ENCODE assay signal across 10 cellular contexts in the genomic region with DNA sequence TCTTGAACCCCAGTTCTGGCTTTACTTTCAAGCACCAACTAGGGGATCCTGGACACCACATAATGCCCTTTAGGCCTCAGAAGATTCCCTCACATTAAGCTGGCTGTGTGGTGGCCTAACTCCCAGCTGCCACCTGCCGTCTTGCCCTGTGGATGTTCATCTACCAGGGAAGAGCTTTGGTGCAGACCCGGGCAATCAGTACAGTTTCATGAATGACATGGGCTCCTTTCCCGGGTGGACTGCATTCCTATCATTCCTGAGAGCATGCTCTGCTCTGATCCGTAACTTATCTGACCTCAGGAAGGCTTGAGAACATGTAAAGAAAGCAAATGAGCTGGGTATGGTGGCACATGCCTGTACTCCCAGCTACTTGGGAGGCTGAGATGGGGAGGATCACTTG. TPM values are rescaled to one million over a fixed set of nuclear protein-coding genes. Genes with fewer than 3 reads are reported as not detected.
DNase-seq lines count a peak whose midpoint lies in the region; ATAC-seq, FAIRE-seq and TF ChIP-seq lines count a peak whose summit lies in the region.
"Had no signal": no experiment of that assay in that cellular context is flagged by ENCODE, and none has a peak within 500 bp of the region (broad histone marks: within the 10 kb centered on the region; RNA-seq: fewer than 3 reads in every experiment).

No MANE protein-coding gene starts in this region.

- peaks cover 1% of the 10 kb centered on the region for H3K27me3 Mint-ChIP-seq in glutamatergic neuron (ENCODE audit: unreplicated experiment)

- POLR2A ChIA-PET in A549 (lab: Yijun Ruan, JAX): interaction anchor here (1.1 kb wide), 1 partner anchor 49 kb away, joined by 12 read pairs; no protein-coding TSS in a partner anchor

- H3K27me3 ChIP-seq in bronchial epithelial cell (ENCODE audit: control insufficient read depth, insufficient read depth, low read length) (no peaks in the 10 kb centered on the region), kidney epithelial cell (ENCODE audit: control insufficient read depth, insufficient read depth, low read length) (no peaks in the 10 kb centered on the region)

- peaks cover 41% of the 10 kb centered on the region for H3K4me1 ChIP-seq in A549

- no peak for TF ChIP-seq POLR2A in A549 (IDR thresholded peaks at IDR 0.05; ENCODE audit: low read length)

- ATAC-seq in A549 (peak; percentile 37 to 66; a peak in 4 of 6 replicates), HG03565 (IDR thresholded peaks at IDR 0.05; ENCODE audit: unreplicated experiment) (no peak)

- H3K4me3 ChIP-seq in A549 (no peak overlapping the region), bronchial epithelial cell (ENCODE audit: low read depth, low read length) (no peak overlapping the region), kidney epithelial cell (ENCODE audit: low read depth, low read length) (no peak overlapping the region)

- no peak overlapping the region for H3K27ac Mint-ChIP-seq in glutamatergic neuron (ENCODE audit: unreplicated experiment)

- CTCF ChIA-PET in A549 (lab: Yijun Ruan, JAX): interaction anchor here (0.6 to 2.2 kb wide), 5 partner anchors 14 to 324 kb away, joined by 3 to 6 read pairs (median 3); no protein-coding TSS in a partner anchor

- peak overlapping the region; percentile 61 to 82 for H3K27ac ChIP-seq in A549

- H3K36me3 Mint-ChIP-seq in glutamatergic neuron (ENCODE audit: unreplicated experiment): no peaks in the 10 kb centered on the region

- peak in 1 of 2 experiments; percentile 17; a peak in 2 of 5 replicates for TF ChIP-seq RAD21 in A549 (conservative IDR thresholded peaks at IDR 0.05 in 1 of 2, IDR thresholded peaks at IDR 0.05 in 1 of 2)

- FAIRE-seq in A549 (lab: Jason Lieb, UNC) (no peak), bronchial epithelial cell (lab: Jason Lieb, UNC) (no peak)
- FAIRE-seq: small intestine had no signal

- no peaks in the 10 kb centered on the region for H3K36me3 ChIP-seq in bronchial epithelial cell (ENCODE audit: control insufficient read depth, insufficient read depth, low read length)
- H3K36me3 ChIP-seq in kidney epithelial cell (ENCODE audit: control insufficient read depth, insufficient read depth, low read length): no peaks in the 10 kb centered on the region

- TF ChIP-seq EP300 in A549 (IDR thresholded peaks at IDR 0.05): no peak

- TF ChIP-seq CTCF in A549 (IDR thresholded peaks at IDR 0.05) (no peak), bronchial epithelial cell (IDR thresholded peaks at IDR 0.05; ENCODE audit: insufficient read depth, low read length, severe bottlenecking) (peak; percentile 41), kidney epithelial cell (IDR thresholded peaks at IDR 0.05; ENCODE audit: insufficient read depth, low read length, poor library complexity, severe bottlenecking) (peak; percentile 34), glutamatergic neuron (IDR thresholded peaks at IDR 0.05; ENCODE audit: partially characterized antibody, unreplicated experiment) (no peak)

- no peak overlapping the region for H3K4me3 Mint-ChIP-seq in glutamatergic neuron (ENCODE audit: unreplicated experiment)

- H3K9me3 ChIP-seq in A549: no peaks in the 10 kb centered on the region

- DNase-seq in A549 (ENCODE audit: low read depth in 1 of 2, low spot score in 1 of 2): peak in 1 of 2 experiments; percentile 33
- DNase-seq in HuH-7.5 (ENCODE audit: low spot score): peak; percentile 34
- peak; percentile 76 for DNase-seq in bronchial epithelial cell (ENCODE audit: low read depth)
- peak; percentile 71 for DNase-seq in kidney epithelial cell (ENCODE audit: low read depth)
- no peak for DNase-seq in posterior cingulate gyrus
- no peak for DNase-seq in SHP77 treated with DMSO at 0.1 percent for 48 hours (lab: John Stamatoyannopoulos, UW)
- DNase-seq in glutamatergic neuron: no peak
- DNase-seq: NCI-H1105 treated with DMSO at 0.1 percent for 48 hours, small intestine had no signal

- WGBS in A549 (ENCODE audit: missing lambda C conversion rate): 38% methylated on average over 4 of the region's 4 CpGs

- no peaks in the 10 kb centered on the region for H3K9me3 Mint-ChIP-seq in glutamatergic neuron (ENCODE audit: unreplicated experiment)

- intact Hi-C loops in posterior cingulate gyrus (cut with DNase I): no loop called here

- no peaks in the 10 kb centered on the region for H3K4me1 Mint-ChIP-seq in glutamatergic neuron (ENCODE audit: low read depth, unreplicated experiment)

- peak overlapping the region; percentile 64; the same call in 2 of the 3 replicates for H3K4me2 ChIP-seq in A549

TF ChIP-seq in A549, 52 proteins besides CTCF, POLR2A, EP300 and RAD21:
- TF ChIP-seq, protein P1, sequence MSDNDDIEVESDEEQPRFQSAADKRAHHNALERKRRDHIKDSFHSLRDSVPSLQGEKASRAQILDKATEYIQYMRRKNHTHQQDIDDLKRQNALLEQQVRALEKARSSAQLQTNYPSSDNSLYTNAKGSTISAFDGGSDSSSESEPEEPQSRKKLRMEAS (IDR thresholded peaks at IDR 0.05): peak; percentile 36; the same call in 1 of the 2 replicates
- TF ChIP-seq, protein P2, sequence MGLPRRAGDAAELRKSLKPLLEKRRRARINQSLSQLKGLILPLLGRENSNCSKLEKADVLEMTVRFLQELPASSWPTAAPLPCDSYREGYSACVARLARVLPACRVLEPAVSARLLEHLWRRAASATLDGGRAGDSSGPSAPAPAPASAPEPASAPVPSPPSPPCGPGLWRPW (IDR thresholded peaks at IDR 0.05): no peak
- TF ChIP-seq, protein P3, sequence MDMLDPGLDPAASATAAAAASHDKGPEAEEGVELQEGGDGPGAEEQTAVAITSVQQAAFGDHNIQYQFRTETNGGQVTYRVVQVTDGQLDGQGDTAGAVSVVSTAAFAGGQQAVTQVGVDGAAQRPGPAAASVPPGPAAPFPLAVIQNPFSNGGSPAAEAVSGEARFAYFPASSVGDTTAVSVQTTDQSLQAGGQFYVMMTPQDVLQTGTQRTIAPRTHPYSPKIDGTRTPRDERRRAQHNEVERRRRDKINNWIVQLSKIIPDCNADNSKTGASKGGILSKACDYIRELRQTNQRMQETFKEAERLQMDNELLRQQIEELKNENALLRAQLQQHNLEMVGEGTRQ (IDR thresholded peaks at IDR 0.05): no peak
- TF ChIP-seq KDM1A (IDR thresholded peaks at IDR 0.05; ENCODE audit: low read depth) (no peak), HOXA7 (CRISPR knock-in tag; IDR thresholded peaks at IDR 0.05) (no peak)
- TF ChIP-seq, protein P4, sequence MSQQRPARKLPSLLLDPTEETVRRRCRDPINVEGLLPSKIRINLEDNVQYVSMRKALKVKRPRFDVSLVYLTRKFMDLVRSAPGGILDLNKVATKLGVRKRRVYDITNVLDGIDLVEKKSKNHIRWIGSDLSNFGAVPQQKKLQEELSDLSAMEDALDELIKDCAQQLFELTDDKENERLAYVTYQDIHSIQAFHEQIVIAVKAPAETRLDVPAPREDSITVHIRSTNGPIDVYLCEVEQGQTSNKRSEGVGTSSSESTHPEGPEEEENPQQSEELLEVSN (IDR thresholded peaks at IDR 0.05; ENCODE audit: borderline replicate concordance, low read depth): 0 out of 2 replicates have a peak, but pooled peaks have one; percentile 6

RNA-seq across cellular contexts. Expression of a gene that starts 50.0 kb away (rescaled TPM):
- 49.8 and 55.8 TPM in 2 replicates for polyA plus RNA-seq in A549 (2011; rRNA removed)
- 14.9 and 17.9 TPM in 2 replicates for polyA plus RNA-seq in A549 (2012; cell fraction: cytosol; rRNA removed)
- polyA plus RNA-seq in A549 (2012; cell fraction: nucleus; rRNA removed): 4.4 and 8.8 TPM in 2 replicates
- 26.4 to 30.0 TPM (median 26.7 TPM) in 3 replicates for polyA plus RNA-seq in A549 (2017; fragmentation: RNase III; extraction: RNeasy Plus Mini Kit Qiagen cat#74134 plus additional on column Dnase treatment)
- 104 and 106 TPM in 2 replicates for polyA minus RNA-seq in A549 (2011; rRNA and poly(A)+ RNA removed)
- total RNA-seq in bronchial epithelial cell: 60.8 and 65.8 TPM in 2 replicates
- 67.5 and 71.6 TPM in 2 replicates for total RNA-seq in kidney epithelial cell
- total RNA-seq in glutamatergic neuron (ENCODE audit: unreplicated experiment): 138 TPM

Comparison
In these comparisons a context has a peak if more than half of its experiments do, and no peak if none do; other contexts are left out.
1. DNase-seq: peak in HuH-7.5 (single experiment), bronchial epithelial cell (single experiment) and kidney epithelial cell (single experiment); none in posterior cingulate gyrus (0 of 10), SHP77 treated with DMSO at 0.1 percent for 48 hours (single experiment) and glutamatergic neuron (single experiment).
2. CTCF ChIP-seq: peak in bronchial epithelial cell (single experiment) and kidney epithelial cell (single experiment); none in A549 (single experiment) and glutamatergic neuron (single experiment).